ENCODE assay signal across 8 cellular contexts in the genomic region with DNA sequence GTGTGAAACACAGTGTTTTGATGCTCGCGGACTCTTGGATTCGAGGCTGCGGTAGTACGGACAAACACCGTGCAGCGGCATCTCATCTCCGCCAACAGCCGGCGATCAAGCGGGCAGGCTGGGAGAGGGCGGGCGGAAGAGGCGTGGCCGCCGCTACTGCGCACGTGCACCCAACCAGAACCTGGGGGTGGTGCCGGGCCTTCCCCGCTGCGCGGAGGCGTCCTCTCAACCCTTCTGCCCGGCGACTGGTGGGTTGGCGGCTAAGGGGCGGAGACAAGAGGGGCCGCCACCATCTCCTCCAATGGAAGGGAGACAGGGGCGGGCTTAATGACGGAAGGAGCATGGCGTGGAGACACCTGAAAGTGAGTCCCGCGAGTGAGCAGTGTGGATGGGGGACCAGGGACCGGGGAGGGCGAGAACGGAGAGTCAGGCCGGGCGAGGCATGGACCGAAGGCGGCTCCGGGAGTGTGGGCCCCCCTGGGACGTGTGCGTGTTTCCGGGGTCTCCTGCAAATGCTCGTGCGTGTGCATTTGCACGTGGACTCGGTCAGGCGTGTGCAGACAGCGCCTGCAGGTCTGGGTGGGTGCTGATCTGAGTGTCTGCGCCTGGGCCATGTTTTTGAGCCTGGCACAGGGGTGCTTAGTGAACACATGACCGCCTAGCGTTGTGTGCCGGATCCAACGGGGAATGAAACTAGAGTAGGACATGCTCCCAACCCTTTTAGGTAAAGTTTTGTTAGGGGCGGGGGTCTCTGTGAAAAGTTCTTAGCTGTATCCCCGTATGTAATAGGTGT. TPM values are rescaled to one million over a fixed set of nuclear protein-coding genes. Genes with fewer than 3 reads are reported as not detected.
A peak's percentile ranks its signal among the peaks of the same experiment; 100 is the strongest.
DNase-seq lines count a peak whose midpoint lies in the region; ATAC-seq, FAIRE-seq and TF ChIP-seq lines count a peak whose summit lies in the region.

A gene (plus strand): TSS at position 321 of the 793 bp plus-strand sequence. CDS start 21 bp downstream, at position 342.

- H3K4me2 ChIP-seq in trophoblast cell (ENCODE audit: low read length) = peak within 1 kb of the TSS; percentile 95

- H3K4me1 Mint-ChIP-seq in type B pancreatic cell (ENCODE audit: unreplicated experiment) = peaks cover 5% of the 10 kb centered on the region

- no peaks in the 10 kb centered on the region for H3K9me3 ChIP-seq in cardiac muscle cell (ENCODE audit: low read depth)
- H3K9me3 ChIP-seq in trophoblast cell (ENCODE audit: insufficient read depth, low read depth, low read length) = peaks cover 2% of the 10 kb centered on the region

- FAIRE-seq in GM12892 (lab: Jason Lieb, UNC) = peak; percentile 94

- H3K79me2 ChIP-seq in trophoblast cell (ENCODE audit: control insufficient read depth, insufficient read depth, low read length, poor library complexity) = no peaks in the 10 kb centered on the region

- no peak within 1 kb of the TSS for H2AK5ac ChIP-seq in trophoblast cell (ENCODE audit: low read length)

- peaks cover 4% of the 10 kb centered on the region for H3K36me3 Mint-ChIP-seq in type B pancreatic cell

- H3K27me3 ChIP-seq in cardiac muscle cell (no peaks in the 10 kb centered on the region), trophoblast cell (ENCODE audit: insufficient read depth, low read length) (no peaks in the 10 kb centered on the region)

- H3K14ac ChIP-seq in trophoblast cell (ENCODE audit: low read length) = no peak within 1 kb of the TSS

- H3K4ac ChIP-seq in trophoblast cell (ENCODE audit: low read depth, low read length) = no peak within 1 kb of the TSS

- H3K27me3 Mint-ChIP-seq in type B pancreatic cell = peaks cover 12% of the 10 kb centered on the region

- H3K4me3 Mint-ChIP-seq in type B pancreatic cell = peak within 1 kb of the TSS; percentile 97

- H3K79me1 ChIP-seq in trophoblast cell (ENCODE audit: low read length) = no peaks in the 10 kb centered on the region

- H2BK5ac ChIP-seq in trophoblast cell (ENCODE audit: low read depth, low read length, poor library complexity) = no peak within 1 kb of the TSS

- H2BK12ac ChIP-seq in trophoblast cell (ENCODE audit: low read length) = no peak within 1 kb of the TSS

- ATAC-seq in HG02840 (IDR thresholded peaks at IDR 0.05; ENCODE audit: low FRiP score, unreplicated experiment) = peak; percentile 99

- H3K4me3 ChIP-seq in cardiac muscle cell = peak within 1 kb of the TSS; percentile 69
- peak within 1 kb of the TSS; percentile 87 for H3K4me3 ChIP-seq in trophoblast cell (ENCODE audit: low read depth, low read length)

- H2BK120ac ChIP-seq in trophoblast cell (ENCODE audit: insufficient read depth, low read length, poor library complexity) = no peak within 1 kb of the TSS

- no peaks in the 10 kb centered on the region for H3K9me3 Mint-ChIP-seq in type B pancreatic cell

- H4K12ac ChIP-seq in trophoblast cell (ENCODE audit: low read depth, low read length) = no peak within 1 kb of the TSS

- TF ChIP-seq POLR2A in GM12892 (IDR thresholded peaks at IDR 0.05; ENCODE audit: low read depth, low read length) = peak; percentile 97

- no peak within 1 kb of the TSS for H3K23ac ChIP-seq in trophoblast cell (ENCODE audit: low read length)

- no peak within 1 kb of the TSS for H4K91ac ChIP-seq in trophoblast cell (ENCODE audit: low read depth, low read length)

- peak; percentile 12 for TF ChIP-seq CTCF in cardiac muscle cell (IDR thresholded peaks at IDR 0.05; ENCODE audit: low read depth, low read length)
- TF ChIP-seq CTCF in type B pancreatic cell (conservative IDR thresholded peaks at IDR 0.05) = peak; percentile 26

- H3K4me1 ChIP-seq in cardiac muscle cell (ENCODE audit: low read depth) = peaks cover 6% of the 10 kb centered on the region
- no peaks in the 10 kb centered on the region for H3K4me1 ChIP-seq in trophoblast cell (ENCODE audit: control insufficient read depth in 1 of 2, insufficient read depth in 2 of 2, low read length in 2 of 2)

- H3K18ac ChIP-seq in trophoblast cell (ENCODE audit: low read length) = no peak within 1 kb of the TSS

- no peaks in the 10 kb centered on the region for H3K36me3 ChIP-seq in cardiac muscle cell
- H3K36me3 ChIP-seq in trophoblast cell (ENCODE audit: control insufficient read depth in 1 of 2, insufficient read depth in 2 of 2, low read length in 2 of 2) = no peaks in the 10 kb centered on the region

- peak within 1 kb of the TSS; percentile 89 for H3K9ac ChIP-seq in trophoblast cell (ENCODE audit: low read length)

- H3K27ac ChIP-seq in cardiac muscle cell (peak within 1 kb of the TSS; percentile 25), trophoblast cell (ENCODE audit: low read depth, low read length) (no peak within 1 kb of the TSS)

- no peak within 1 kb of the TSS for H2AFZ ChIP-seq in trophoblast cell (ENCODE audit: insufficient read depth, low read length, poor library complexity)

- peak within 1 kb of the TSS; percentile 89 for H3K27ac Mint-ChIP-seq in type B pancreatic cell

- peak; percentile 99 for DNase-seq in GM12892 (ENCODE audit: insufficient read length)
- DNase-seq in NCI-H1436 (lab: John Stamatoyannopoulos, UW) = peak; percentile 98
- DNase-seq in SW480 (ENCODE audit: low spot score) = peak; percentile 97
- peak; percentile 95 for DNase-seq in activated naive CD8-positive, alpha-beta T cell treated with anti-CD3 and anti-CD28 coated beads, Interleukin-2, amount 50 U/mL, for 16 hours (ENCODE audit: low read depth, low spot score)
- DNase-seq in cardiac muscle cell (ENCODE audit: low read depth in 1 of 2, low spot score in 1 of 2) = peak; percentile 98 to 99
- DNase-seq in trophoblast cell = peak; percentile 97
- DNase-seq in type B pancreatic cell (ENCODE audit: extremely low spot score, unreplicated experiment) = peak; percentile 97

- H4K8ac ChIP-seq in trophoblast cell (ENCODE audit: low read depth, low read length) = peak within 1 kb of the TSS; percentile 59

- no CpG with 5 or more reads among the region's 57 CpGs for WGBS in trophoblast cell (ENCODE audit: extremely low coverage, insufficient coverage, insufficient read length)

RNA-seq across cellular contexts. Expression of the gene that starts here (rescaled TPM):
- polyA plus RNA-seq in GM12892 (2012; ENCODE audit: missing spikeins) = 14.8 TPM
- 10.7 and 11.5 TPM in 2 replicates for total RNA-seq in cardiac muscle cell
- polyA plus RNA-seq in cardiac muscle cell = 10.2 and 11.9 TPM in 2 replicates
- polyA plus RNA-seq in trophoblast cell (2013) = 3.1 and 3.9 TPM in 2 replicates
- total RNA-seq in type B pancreatic cell (ENCODE audit: low replicate concordance) = 7.8 and 13.1 TPM in 2 replicates
